ENCODE assay signal across 9 cellular contexts in the genomic region with DNA sequence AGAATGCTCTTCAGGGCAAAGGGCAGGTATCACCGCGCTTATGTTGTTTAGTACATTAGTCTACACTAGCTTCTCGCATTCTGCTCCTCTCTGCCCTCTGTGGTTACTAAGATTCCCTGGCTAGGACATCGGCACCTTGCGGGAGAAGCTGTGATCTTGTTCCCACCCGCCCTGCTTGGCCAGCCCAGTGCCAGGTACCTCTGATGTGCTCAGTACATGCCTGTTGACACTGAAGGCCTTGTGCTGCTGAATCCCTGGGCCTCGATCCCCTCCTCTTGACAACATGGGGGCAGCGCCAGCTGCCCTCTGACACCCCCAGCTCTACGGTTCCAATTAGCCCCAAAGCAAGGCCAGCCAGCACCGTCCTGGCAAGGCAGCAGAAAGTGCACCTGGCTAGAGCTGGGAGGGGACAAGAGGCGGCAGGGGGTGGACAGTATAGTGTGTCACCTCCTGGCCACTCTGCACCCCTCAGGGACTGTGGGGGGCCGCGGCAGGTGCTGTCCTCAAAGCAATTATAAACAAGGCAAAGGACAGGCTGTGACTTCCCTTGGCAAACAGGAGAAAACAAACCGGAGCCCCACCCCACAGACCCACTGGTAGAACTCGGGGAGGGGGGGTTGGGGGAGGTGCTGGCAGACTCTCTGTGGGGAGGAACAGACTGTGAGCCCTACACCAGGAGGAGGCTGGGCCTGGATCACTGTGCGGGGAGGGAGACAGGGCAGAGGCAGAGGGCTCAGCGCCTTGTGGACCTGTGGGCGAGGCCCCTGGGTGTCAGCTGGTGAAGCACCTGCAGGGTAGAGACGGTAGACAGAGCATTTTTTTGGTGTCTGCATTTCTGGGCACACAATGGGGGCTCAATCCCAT. TPM values are rescaled to one million over a fixed set of nuclear protein-coding genes. Genes with fewer than 3 reads are reported as not detected.
DNase-seq lines count a peak whose midpoint lies in the region; ATAC-seq and TF ChIP-seq lines count a peak whose summit lies in the region.
"Had no signal": no experiment of that assay in that cellular context is flagged by ENCODE, and none has a peak within 500 bp of the region (broad histone marks: within the 10 kb centered on the region; RNA-seq: fewer than 3 reads in every experiment).

No MANE protein-coding gene starts in this region.

- H3F3A ChIP-seq in SK-N-SH (replicated peaks; ENCODE audit: insufficient read depth): peaks cover 3% of the 10 kb centered on the region

- CTCF ChIA-PET in SK-N-SH (lab: Yijun Ruan, JAX): interaction anchor here (0.7 to 4.5 kb wide), 6 partner anchors 16 to 360 kb away, joined by 3 to 32 read pairs (median 4); a partner anchor contains a TSS

- no peaks in the 10 kb centered on the region for H3K9me2 ChIP-seq in SK-N-SH

- DNase-seq in NCI-H2029 treated with DMSO at 0.1 percent for 48 hours (lab: John Stamatoyannopoulos, UW) (peak; percentile 73), cerebellar cortex (ENCODE audit: low spot score) (peak; percentile 74), mucosa of descending colon (peak; percentile 60 to 83 (median 74)), DMS 273 (lab: John Stamatoyannopoulos, UW; ENCODE audit: unreplicated experiment) (no peak), SK-N-SH (no peak)
- DNase-seq in stimulated activated CD4-positive, alpha-beta T cell treated with anti-CD3 and anti-CD28 coated beads, Interleukin-4, amount 100 ng/mL, for 1 hour: no peak
- DNase-seq: effector CD4-positive, alpha-beta T cell had no signal

- H3K36me3 ChIP-seq in BLaER1 treated with 17β-estradiol and CSF1 and Interleukin-3, amounts not matched to agents 10 nM and 100 nM: peaks cover 0 to 36% (median 13%) of the 10 kb centered on the region in 11 experiments; a peak in 11 of 22 replicates
- H3K36me3 ChIP-seq in mucosa of descending colon (ENCODE audit: low read depth) (no peaks in the 10 kb centered on the region), SK-N-SH (replicated peaks in 1 of 2; ENCODE audit: control insufficient read depth in 1 of 2, insufficient read depth in 2 of 2, low read length in 1 of 2) (no peaks in the 10 kb centered on the region)

- TF ChIP-seq CTCF in mucosa of descending colon (IDR thresholded peaks at IDR 0.05) (no peak), SK-N-SH (IDR thresholded peaks at IDR 0.05) (no peak)

- H2AFZ ChIP-seq in SK-N-SH (ENCODE audit: low read depth): no peak overlapping the region

- TF ChIP-seq RAD21 in SK-N-SH (IDR thresholded peaks at IDR 0.05; ENCODE audit: low read length): no peak

- WGBS in SK-N-SH (ENCODE audit: low lambda C conversion rate): 95% methylated on average over 15 of the region's 19 CpGs

- peak overlapping the region in 10 of 11 experiments; percentile 5 to 100 (median 96); a peak in 20 of 22 replicates for H3K27ac ChIP-seq in BLaER1 treated with 17β-estradiol and CSF1 and Interleukin-3, amounts not matched to agents 10 nM and 100 nM
- H3K27ac ChIP-seq in SK-N-SH (ENCODE audit: low read depth in 2 of 2, low read length in 1 of 2): no peak overlapping the region

- H3K9me3 ChIP-seq in BLaER1 treated with 17β-estradiol and CSF1 and Interleukin-3, amounts not matched to agents 10 nM and 100 nM (replicated peaks in 1 of 11): no peaks in the 10 kb centered on the region
- H3K9me3 ChIP-seq in mucosa of descending colon (no peaks in the 10 kb centered on the region), SK-N-SH (no peaks in the 10 kb centered on the region)

- H3K4me2 ChIP-seq in BLaER1 treated with 17β-estradiol and CSF1 and Interleukin-3, amounts not matched to agents 10 nM and 100 nM: peak overlapping the region; percentile 96 to 100 (median 99)
- no peak overlapping the region for H3K4me2 ChIP-seq in SK-N-SH

- peaks cover 58% of the 10 kb centered on the region for H3K79me2 ChIP-seq in SK-N-SH (ENCODE audit: insufficient read depth)

- H3K27me3 ChIP-seq in BLaER1 treated with 17β-estradiol and CSF1 and Interleukin-3, amounts not matched to agents 10 nM and 100 nM: no peaks in the 10 kb centered on the region
- no peaks in the 10 kb centered on the region for H3K27me3 ChIP-seq in SK-N-SH (ENCODE audit: insufficient read depth)

- peak overlapping the region in 6 of 10 experiments; percentile 34 to 98 (median 82); a peak in 8 of 20 replicates for H3K4me3 ChIP-seq in BLaER1 treated with 17β-estradiol and CSF1 and Interleukin-3, amounts not matched to agents 10 nM and 100 nM
- no peak overlapping the region for H3K4me3 ChIP-seq in mucosa of descending colon
- no peak overlapping the region for H3K4me3 ChIP-seq in SK-N-SH (ENCODE audit: low read depth in 2 of 2, low read length in 1 of 2)

- intact Hi-C loops in mucosa of descending colon (cut with DNase I, micrococcal nuclease): no loop called here

- H3K9ac ChIP-seq in BLaER1 treated with 17β-estradiol and CSF1 and Interleukin-3, amounts not matched to agents 10 nM and 100 nM: peak overlapping the region; percentile 51 to 99 (median 95); a peak in 20 of 22 replicates
- no peak overlapping the region for H3K9ac ChIP-seq in SK-N-SH

- TF ChIP-seq EP300 in SK-N-SH (IDR thresholded peaks at IDR 0.05; ENCODE audit: borderline replicate concordance in 1 of 2, low read depth in 1 of 2, low read length in 1 of 2): no peak

- peaks cover 5 to 75% (median 16%) of the 10 kb centered on the region in 11 experiments; a peak in 15 of 22 replicates for H4K20me1 ChIP-seq in BLaER1 treated with 17β-estradiol and CSF1 and Interleukin-3, amounts not matched to agents 10 nM and 100 nM
- H4K20me1 ChIP-seq in SK-N-SH (ENCODE audit: insufficient read depth): no peaks in the 10 kb centered on the region

- peak; percentile 76 for ATAC-seq in mucosa of descending colon
- ATAC-seq in HG03457 (IDR thresholded peaks at IDR 0.05; ENCODE audit: unreplicated experiment): no peak

- POLR2A ChIA-PET in SK-N-SH (lab: Yijun Ruan, JAX): no interaction called here

- peaks cover 97 to 99% (median 98%) of the 10 kb centered on the region in 10 experiments for H3K4me1 ChIP-seq in BLaER1 treated with 17β-estradiol and CSF1 and Interleukin-3, amounts not matched to agents 10 nM and 100 nM
- H3K4me1 ChIP-seq in mucosa of descending colon (ENCODE audit: low read depth) (peaks cover 36% of the 10 kb centered on the region), SK-N-SH (ENCODE audit: control insufficient read depth in 1 of 2, insufficient read depth in 2 of 2, low read depth in 1 of 2, low read length in 1 of 2) (peaks cover 45 to 65% of the 10 kb centered on the region in 2 experiments)

TF ChIP-seq in SK-N-SH, 30 proteins besides CTCF, POLR2A, EP300 and RAD21 (continues in another document):
- TF ChIP-seq SMC3 (IDR thresholded peaks at IDR 0.05; ENCODE audit: low read depth, low read length): no peak
- no peak for TF ChIP-seq MXI1 (IDR thresholded peaks at IDR 0.05; ENCODE audit: low read depth, low read length)
- TF ChIP-seq, protein P1, sequence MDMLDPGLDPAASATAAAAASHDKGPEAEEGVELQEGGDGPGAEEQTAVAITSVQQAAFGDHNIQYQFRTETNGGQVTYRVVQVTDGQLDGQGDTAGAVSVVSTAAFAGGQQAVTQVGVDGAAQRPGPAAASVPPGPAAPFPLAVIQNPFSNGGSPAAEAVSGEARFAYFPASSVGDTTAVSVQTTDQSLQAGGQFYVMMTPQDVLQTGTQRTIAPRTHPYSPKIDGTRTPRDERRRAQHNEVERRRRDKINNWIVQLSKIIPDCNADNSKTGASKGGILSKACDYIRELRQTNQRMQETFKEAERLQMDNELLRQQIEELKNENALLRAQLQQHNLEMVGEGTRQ (IDR thresholded peaks at IDR 0.05; ENCODE audit: borderline replicate concordance, low read depth, low read length): no peak
- no peak for TF ChIP-seq EZH2phosphoT487 (IDR thresholded peaks at IDR 0.05; ENCODE audit: borderline replicate concordance, low read depth)

RNA-seq across cellular contexts. Expression of a gene that starts 7.1 kb away (rescaled TPM):
- 10 to 100 TPM; 35.2 to 44.5 (median 40.2) TPM for total RNA-seq in mucosa of descending colon
- 6.2 and 6.7 TPM in 2 replicates for polyA plus RNA-seq in SK-N-SH (2012; rRNA removed)
- 2.8 and 4.4 TPM in 2 replicates for polyA plus RNA-seq in SK-N-SH (2012; cell fraction: cytosol; rRNA removed)
- polyA plus RNA-seq in SK-N-SH (2012; cell fraction: nucleus; rRNA removed): 15.1 and 17.2 TPM in 2 replicates

RNA-seq across cellular contexts. Expression of a gene that starts 18.9 kb away (rescaled TPM):
- total RNA-seq in mucosa of descending colon: not detected
- not detected in 2 replicates for polyA plus RNA-seq in SK-N-SH (2012; rRNA removed)
- polyA plus RNA-seq in SK-N-SH (2012; cell fraction: cytosol; rRNA removed): not detected in 2 replicates
- polyA plus RNA-seq in SK-N-SH (2012; cell fraction: nucleus; rRNA removed): not detected in 2 replicates

RNA-seq across cellular contexts. Expression of a gene that starts 51.4 kb away (rescaled TPM):
- total RNA-seq in mucosa of descending colon: 1 to 10 TPM; 3.6 to 7.9 (median 4.6) TPM
- polyA plus RNA-seq in SK-N-SH (2012; rRNA removed): 7.5 and 8.6 TPM in 2 replicates
- polyA plus RNA-seq in SK-N-SH (2012; cell fraction: cytosol; rRNA removed): 5.0 and 6.0 TPM in 2 replicates
- 20.0 and 30.2 TPM in 2 replicates for polyA plus RNA-seq in SK-N-SH (2012; cell fraction: nucleus; rRNA removed)

RNA-seq across cellular contexts. Expression of a gene that starts 52.3 kb away (rescaled TPM):
- total RNA-seq in mucosa of descending colon: 1 to 10 TPM; 2.7 to 6.7 (median 6.1) TPM
- 3.9 and 5.0 TPM in 2 replicates for polyA plus RNA-seq in SK-N-SH (2012; rRNA removed)
- 0.46 and 0.96 TPM in 2 replicates for polyA plus RNA-seq in SK-N-SH (2012; cell fraction: cytosol; rRNA removed)
- 57.9 and 78.4 TPM in 2 replicates for polyA plus RNA-seq in SK-N-SH (2012; cell fraction: nucleus; rRNA removed)

RNA-seq across cellular contexts. Expression of a gene that starts 59.2 kb away (rescaled TPM):
- 100 to 1,000 TPM in 1 of 3 donors, 10 to 100 TPM in 2; 96.9 to 116 (median 96.9) TPM for total RNA-seq in mucosa of descending colon
- 493 and 565 TPM in 2 replicates for polyA plus RNA-seq in SK-N-SH (2012; rRNA removed)
- polyA plus RNA-seq in SK-N-SH (2012; cell fraction: cytosol; rRNA removed): 608 and 661 TPM in 2 replicates
- 171 and 252 TPM in 2 replicates for polyA plus RNA-seq in SK-N-SH (2012; cell fraction: nucleus; rRNA removed)

Comparison
In these comparisons a context has a peak if more than half of its experiments do, and no peak if none do; other contexts are left out.
1. H3K27ac ChIP-seq: peak in BLaER1 treated with 17β-estradiol and CSF1 and Interleukin-3, amounts not matched to agents 10 nM and 100 nM (10 of 11); none in SK-N-SH (0 of 2).
2. H3K4me3 ChIP-seq: peak in BLaER1 treated with 17β-estradiol and CSF1 and Interleukin-3, amounts not matched to agents 10 nM and 100 nM (6 of 10); none in mucosa of descending colon (single experiment) and SK-N-SH (0 of 2).
3. DNase-seq: peak in NCI-H2029 treated with DMSO at 0.1 percent for 48 hours (single experiment), cerebellar cortex (single experiment) and mucosa of descending colon (3 of 3); none in DMS 273 (single experiment), SK-N-SH (single experiment) and stimulated activated CD4-positive, alpha-beta T cell treated with anti-CD3 and anti-CD28 coated beads, Interleukin-4, amount 100 ng/mL, for 1 hour (single experiment).